14 cellular contexts compared by ENCODE assay signal in genomic region chr1:95778217-95778616, GRCh38.
DNase-seq lines count a peak whose midpoint lies in the region; ATAC-seq and TF ChIP-seq lines count a peak whose summit lies in the region.
"Had no signal": no experiment of that assay in that cellular context is flagged by ENCODE, and none has a peak within 500 bp of the region (broad histone marks: within the 10 kb centered on the region; RNA-seq: fewer than 3 reads in every experiment).

No MANE protein-coding gene starts in this region.

- no peak for TF ChIP-seq CTCF in DND-41 (IDR thresholded peaks at IDR 0.05; ENCODE audit: borderline replicate concordance, extremely low read depth, low read length, poor library complexity, severe bottlenecking)

- H3K4me1 ChIP-seq in DND-41 (ENCODE audit: insufficient read depth, low read length): peaks cover 14% of the 10 kb centered on the region
- H3K4me1 ChIP-seq: BE2C had no signal

- H3K4me2 ChIP-seq in DND-41 (ENCODE audit: insufficient read depth, low read length): no peak overlapping the region

- no peak overlapping the region for H3K4me3 ChIP-seq in DND-41 (ENCODE audit: low read depth in 1 of 2, low read length in 2 of 2)
- no peak overlapping the region for H3K4me3 ChIP-seq in Jurkat, Clone E6-1 (ENCODE audit: low read length)
- H3K4me3 ChIP-seq: GM23248 had no signal

- H4K20me1 ChIP-seq in DND-41 (ENCODE audit: insufficient read depth, low read length): no peaks in the 10 kb centered on the region

- peak; percentile 91 for ATAC-seq in DND-41 (ENCODE audit: insufficient read depth, low read depth)
- peak; percentile 53 for ATAC-seq in GM18870 (IDR thresholded peaks at IDR 0.05; ENCODE audit: unreplicated experiment)
- peak; percentile 64 for ATAC-seq in HG02870 (IDR thresholded peaks at IDR 0.05; ENCODE audit: unreplicated experiment)
- ATAC-seq: CD8-positive, alpha-beta T cell had no signal

- no peak overlapping the region for H2AFZ ChIP-seq in DND-41 (ENCODE audit: low read depth, low read length)
- H2AFZ ChIP-seq: GM23248 had no signal

- H3K9me3 ChIP-seq in DND-41 (ENCODE audit: insufficient read depth, low read length, severe bottlenecking): no peaks in the 10 kb centered on the region
- H3K9me3 ChIP-seq: BE2C had no signal

- DNase-seq in DND-41 (peak; percentile 35), NCI-H1417 (lab: John Stamatoyannopoulos, UW) (no peak), SKM-1 (lab: John Stamatoyannopoulos, UW; ENCODE audit: unreplicated experiment) (no peak), foreskin melanocyte (no peak)
- DNase-seq in Jurkat, Clone E6-1 (ENCODE audit: low read depth, low spot score): peak; percentile 48
- DNase-seq: BE2C; CD8-positive, alpha-beta T cell; COR-L47; GM23248; H7; IMR-90; KG1 had no signal

- H3K27ac ChIP-seq in DND-41 (ENCODE audit: low read length): peak overlapping the region; percentile 49; the same call in 1 of the 2 replicates
- H3K27ac ChIP-seq: GM23248 had no signal

- no peaks in the 10 kb centered on the region for H3K79me2 ChIP-seq in DND-41 (ENCODE audit: insufficient read depth, low read length)

- H3K9ac ChIP-seq in DND-41 (ENCODE audit: low read depth, low read length): no peak overlapping the region
- H3K9ac ChIP-seq: GM23248 had no signal

- no peaks in the 10 kb centered on the region for H3K27me3 ChIP-seq in DND-41 (ENCODE audit: insufficient read depth, low read length, poor library complexity)
- H3K27me3 ChIP-seq: BE2C had no signal

- H3K36me3 ChIP-seq in DND-41 (ENCODE audit: insufficient read depth, low read length): no peaks in the 10 kb centered on the region
- H3K36me3 ChIP-seq: BE2C had no signal

Comparison
In these comparisons a context has a peak if more than half of its experiments do, and no peak if none do; other contexts are left out.
1. DNase-seq: peak in DND-41 (single experiment) and Jurkat, Clone E6-1 (single experiment); none in NCI-H1417 (0 of 3), SKM-1 (single experiment) and foreskin melanocyte (single experiment).
2. Peak in every context shown above with its lines, with median percentiles within 50 percentile points of each other: ATAC-seq.